ENCODE assay signal across 14 cellular contexts in genomic region chr22:38862375-38863329, GRCh38. TPM values are rescaled to one million over a fixed set of nuclear protein-coding genes. Genes with fewer than 3 reads are reported as not detected.
DNase-seq lines count a peak whose midpoint lies in the region; ATAC-seq and TF ChIP-seq lines count a peak whose summit lies in the region.
"Had no signal": no experiment of that assay in that cellular context is flagged by ENCODE, and none has a peak within 500 bp of the region (broad histone marks: within the 10 kb centered on the region; RNA-seq: fewer than 3 reads in every experiment).

No MANE protein-coding gene starts in this region.

- ATAC-seq in activated naive CD4-positive, alpha-beta T cell treated with anti-CD3 and anti-CD28 coated beads, Interleukin-2, amount 50 U/mL, for 72 hours, result peak; percentile 18 to 23
- no peak for ATAC-seq in upper lobe of right lung
- no peak for ATAC-seq in GM19035 (IDR thresholded peaks at IDR 0.05; ENCODE audit: unreplicated experiment)

- H3K27me3 ChIP-seq in upper lobe of right lung, result no peaks in the 10 kb centered on the region
- H3K27me3 ChIP-seq: colonic mucosa had no signal

- no peak overlapping the region for H3K4me3 ChIP-seq in SK-N-MC
- H3K4me3 ChIP-seq in upper lobe of right lung, result no peak overlapping the region
- H3K4me3 ChIP-seq: colonic mucosa, HAP-1 had no signal

- intact Hi-C loops in upper lobe of right lung (cut with DNase I), result no loop called here
- intact Hi-C loops in activated T-helper 2 cell treated with anti-CD3 and anti-CD28 coated beads, Interferon-gamma antibody, Interleukin-2, Interleukin-4, amounts not matched to agents 10 μg/mL and 5 μg/mL and 100 μg/mL, durations not matched to agents 14 hours and 24 hours and 36 hours (cut with micrococcal nuclease), result no loop called here

- H3K9ac ChIP-seq in SK-N-MC (ENCODE audit: insufficient read length), result no peak overlapping the region

- H3K27me3 Mint-ChIP-seq in activated T-helper 2 cell treated with anti-CD3 and anti-CD28 coated beads, Interferon-gamma antibody, Interleukin-2, Interleukin-4, amounts not matched to agents 10 μg/mL and 5 μg/mL and 100 μg/mL, durations not matched to agents 14 hours and 24 hours and 36 hours (ENCODE audit: low read depth), result peaks cover under 1% of the 10 kb centered on the region
- H3K27me3 Mint-ChIP-seq: CD4-positive, alpha-beta memory T cell had no signal

- no peaks in the 10 kb centered on the region for H3K9me3 Mint-ChIP-seq in activated naive CD4-positive, alpha-beta T cell treated with anti-CD3 and anti-CD28 coated beads, Interleukin-2, amount 50 U/mL, for 72 hours
- no peaks in the 10 kb centered on the region for H3K9me3 Mint-ChIP-seq in activated T-helper 2 cell treated with anti-CD3 and anti-CD28 coated beads, Interferon-gamma antibody, Interleukin-2, Interleukin-4, amounts not matched to agents 10 μg/mL and 5 μg/mL and 100 μg/mL, durations not matched to agents 14 hours and 24 hours and 36 hours
- H3K9me3 Mint-ChIP-seq: CD4-positive, alpha-beta memory T cell; nephron had no signal

- H3K9me3 ChIP-seq in SK-N-MC (ENCODE audit: low read depth, low read length) (no peaks in the 10 kb centered on the region), upper lobe of right lung (no peaks in the 10 kb centered on the region)
- H3K9me3 ChIP-seq: colonic mucosa, HAP-1 had no signal

- H3K36me3 ChIP-seq in SK-N-MC (ENCODE audit: insufficient read depth, low read length) (peaks cover 29% of the 10 kb centered on the region), upper lobe of right lung (peaks cover 22% of the 10 kb centered on the region)
- H3K36me3 ChIP-seq: colonic mucosa had no signal

- H3K4me1 Mint-ChIP-seq in activated T-helper 2 cell treated with anti-CD3 and anti-CD28 coated beads, Interferon-gamma antibody, Interleukin-2, Interleukin-4, amounts not matched to agents 10 μg/mL and 5 μg/mL and 100 μg/mL, durations not matched to agents 14 hours and 24 hours and 36 hours (ENCODE audit: low read depth), result peaks cover 2% of the 10 kb centered on the region

- H3K27ac ChIP-seq in SK-N-MC (peak overlapping the region; percentile 76), upper lobe of right lung (no peak overlapping the region)
- H3K27ac ChIP-seq: colonic mucosa had no signal

- H3K27ac Mint-ChIP-seq in activated naive CD4-positive, alpha-beta T cell treated with anti-CD3 and anti-CD28 coated beads, Interleukin-2, amount 50 U/mL, for 72 hours, result peak overlapping the region; percentile 52 to 53
- H3K27ac Mint-ChIP-seq in activated T-helper 2 cell treated with anti-CD3 and anti-CD28 coated beads, Interferon-gamma antibody, Interleukin-2, Interleukin-4, amounts not matched to agents 10 μg/mL and 5 μg/mL and 100 μg/mL, durations not matched to agents 14 hours and 24 hours and 36 hours, result no peak overlapping the region

- peaks cover 20% of the 10 kb centered on the region for H3K4me1 ChIP-seq in upper lobe of right lung
- H3K4me1 ChIP-seq: HAP-1 had no signal

- H3K36me3 Mint-ChIP-seq in activated naive CD4-positive, alpha-beta T cell treated with anti-CD3 and anti-CD28 coated beads, Interleukin-2, amount 50 U/mL, for 72 hours, result peaks cover 4 to 5% of the 10 kb centered on the region in 2 donors
- peaks cover 9% of the 10 kb centered on the region for H3K36me3 Mint-ChIP-seq in activated T-helper 2 cell treated with anti-CD3 and anti-CD28 coated beads, Interferon-gamma antibody, Interleukin-2, Interleukin-4, amounts not matched to agents 10 μg/mL and 5 μg/mL and 100 μg/mL, durations not matched to agents 14 hours and 24 hours and 36 hours (ENCODE audit: low read depth)

- no peak for TF ChIP-seq CTCF in upper lobe of right lung (IDR thresholded peaks at IDR 0.05)

- no peak overlapping the region for H3K4me3 Mint-ChIP-seq in activated T-helper 2 cell treated with anti-CD3 and anti-CD28 coated beads, Interferon-gamma antibody, Interleukin-2, Interleukin-4, amounts not matched to agents 10 μg/mL and 5 μg/mL and 100 μg/mL, durations not matched to agents 14 hours and 24 hours and 36 hours (ENCODE audit: low read depth)
- H3K4me3 Mint-ChIP-seq: CD4-positive, alpha-beta memory T cell; nephron had no signal

- no peak for DNase-seq in activated naive CD4-positive, alpha-beta T cell treated with anti-CD3 and anti-CD28 coated beads, Interleukin-2, amount 50 U/mL, for 72 hours (ENCODE audit: low spot score in 2 of 2)
- no peak for DNase-seq in activated naive CD4-positive, alpha-beta T cell treated with anti-CD3 and anti-CD28 coated beads, Interleukin-2, amount 50 U/mL, for 16 hours
- DNase-seq in SK-N-MC (ENCODE audit: low read depth, low spot score) (no peak), islet precursor cell (peak; percentile 52), upper lobe of right lung (peak; percentile 67), COLO829 (ENCODE audit: low spot score) (no peak)
- no peak for DNase-seq in activated T-helper 2 cell treated with anti-CD3 and anti-CD28 coated beads, Interferon-gamma antibody, Interleukin-2, Interleukin-4, amounts not matched to agents 10 μg/mL and 5 μg/mL and 100 μg/mL, durations not matched to agents 14 hours and 24 hours and 36 hours (ENCODE audit: low spot score)
- DNase-seq: activated CD8-positive, alpha-beta memory T cell treated with anti-CD3 and anti-CD28 coated beads, Interleukin-2, amount 50 U/mL, for 4 hours; CD4-positive, alpha-beta memory T cell; colonic mucosa; NCI-H2081 had no signal

RNA-seq across cellular contexts. Expression of gene CBX6, which starts 9.4 kb away (rescaled TPM):
- total RNA-seq in activated naive CD4-positive, alpha-beta T cell treated with anti-CD3 and anti-CD28 coated beads, Interleukin-2, amount 50 U/mL, for 72 hours, result 10 to 100 TPM; 46.9 to 92.6 TPM
- total RNA-seq in upper lobe of right lung, result 61.6 TPM
- total RNA-seq in activated T-helper 2 cell treated with anti-CD3 and anti-CD28 coated beads, Interferon-gamma antibody, Interleukin-2, Interleukin-4, amounts not matched to agents 10 μg/mL and 5 μg/mL and 100 μg/mL, durations not matched to agents 14 hours and 24 hours and 36 hours, result 117 and 120 TPM in 2 replicates

RNA-seq across cellular contexts. Expression of gene NPTXR, which starts 18.8 kb away (rescaled TPM):
- 1 to 10 TPM in 1 of 2 donors, under 1 TPM in 1; 0.75 to 1.1 TPM for total RNA-seq in activated naive CD4-positive, alpha-beta T cell treated with anti-CD3 and anti-CD28 coated beads, Interleukin-2, amount 50 U/mL, for 72 hours
- 6.3 TPM for total RNA-seq in upper lobe of right lung
- total RNA-seq in activated T-helper 2 cell treated with anti-CD3 and anti-CD28 coated beads, Interferon-gamma antibody, Interleukin-2, Interleukin-4, amounts not matched to agents 10 μg/mL and 5 μg/mL and 100 μg/mL, durations not matched to agents 14 hours and 24 hours and 36 hours, result 1.4 and 1.7 TPM in 2 replicates

Comparison
In these comparisons a context has a peak if more than half of its experiments do, and no peak if none do; other contexts are left out.
1. ATAC-seq: peak in activated naive CD4-positive, alpha-beta T cell treated with anti-CD3 and anti-CD28 coated beads, Interleukin-2, amount 50 U/mL, for 72 hours (2 of 2); none in upper lobe of right lung (single experiment) and GM19035 (single experiment).
2. DNase-seq: peak in islet precursor cell (single experiment) and upper lobe of right lung (single experiment); none in activated naive CD4-positive, alpha-beta T cell treated with anti-CD3 and anti-CD28 coated beads, Interleukin-2, amount 50 U/mL, for 72 hours (0 of 2), activated naive CD4-positive, alpha-beta T cell treated with anti-CD3 and anti-CD28 coated beads, Interleukin-2, amount 50 U/mL, for 16 hours (single experiment), SK-N-MC (single experiment), activated T-helper 2 cell treated with anti-CD3 and anti-CD28 coated beads, Interferon-gamma antibody, Interleukin-2, Interleukin-4, amounts not matched to agents 10 μg/mL and 5 μg/mL and 100 μg/mL, durations not matched to agents 14 hours and 24 hours and 36 hours (single experiment) and COLO829 (single experiment).